Comparison of ENCODE assay signal across 8 cellular contexts in genomic region chr11:113773416-113774173, GRCh38. TPM values are rescaled to one million over a fixed set of nuclear protein-coding genes. Genes with fewer than 3 reads are reported as not detected.
A peak's percentile ranks its signal among the peaks of the same experiment; 100 is the strongest.
DNase-seq lines count a peak whose midpoint lies in the region; ATAC-seq and TF ChIP-seq lines count a peak whose summit lies in the region.

A gene with protein sequence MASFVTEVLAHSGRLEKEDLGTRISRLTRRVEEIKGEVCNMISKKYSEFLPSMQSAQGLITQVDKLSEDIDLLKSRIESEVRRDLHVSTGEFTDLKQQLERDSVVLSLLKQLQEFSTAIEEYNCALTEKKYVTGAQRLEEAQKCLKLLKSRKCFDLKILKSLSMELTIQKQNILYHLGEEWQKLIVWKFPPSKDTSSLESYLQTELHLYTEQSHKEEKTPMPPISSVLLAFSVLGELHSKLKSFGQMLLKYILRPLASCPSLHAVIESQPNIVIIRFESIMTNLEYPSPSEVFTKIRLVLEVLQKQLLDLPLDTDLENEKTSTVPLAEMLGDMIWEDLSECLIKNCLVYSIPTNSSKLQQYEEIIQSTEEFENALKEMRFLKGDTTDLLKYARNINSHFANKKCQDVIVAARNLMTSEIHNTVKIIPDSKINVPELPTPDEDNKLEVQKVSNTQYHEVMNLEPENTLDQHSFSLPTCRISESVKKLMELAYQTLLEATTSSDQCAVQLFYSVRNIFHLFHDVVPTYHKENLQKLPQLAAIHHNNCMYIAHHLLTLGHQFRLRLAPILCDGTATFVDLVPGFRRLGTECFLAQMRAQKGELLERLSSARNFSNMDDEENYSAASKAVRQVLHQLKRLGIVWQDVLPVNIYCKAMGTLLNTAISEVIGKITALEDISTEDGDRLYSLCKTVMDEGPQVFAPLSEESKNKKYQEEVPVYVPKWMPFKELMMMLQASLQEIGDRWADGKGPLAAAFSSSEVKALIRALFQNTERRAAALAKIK (minus strand): TSS chr11:113773692. CDS start chr11:113773666, 26 bp downstream.

- peak; percentile 100 for DNase-seq in NCI-H526 treated with DMSO at 0.1 percent for 48 hours (lab: John Stamatoyannopoulos, UW)
- peak; percentile 98 for DNase-seq in activated CD4-positive, alpha-beta T cell treated with anti-CD3 and anti-CD28 coated beads, Interleukin-2, amount 10 ng/mL, durations not matched to agents 24 days and 14 days
- DNase-seq in coronary artery (ENCODE audit: low spot score), result peak; percentile 97
- peak; percentile 81 to 86 for DNase-seq in stimulated activated CD4-positive, alpha-beta T cell treated with anti-CD3 and anti-CD28 coated beads, Interleukin-1b, Interleukin-23, amount 100 ng/mL, for 4 hours (ENCODE audit: low read depth in 2 of 2)

- ATAC-seq in GM19328 (IDR thresholded peaks at IDR 0.05; ENCODE audit: unreplicated experiment) (peak; percentile 99), HG03520 (IDR thresholded peaks at IDR 0.05; ENCODE audit: unreplicated experiment) (peak; percentile 98)

- H3K4me3 ChIP-seq in coronary artery, result peak within 1 kb of the TSS; percentile 77

- peaks cover 14% of the 10 kb centered on the region for H3K36me3 Mint-ChIP-seq in activated CD4-positive, alpha-beta T cell treated with anti-CD3 and anti-CD28 coated beads, Interleukin-2, amount 10 ng/mL, durations not matched to agents 24 days and 14 days (ENCODE audit: low read depth)

- peak within 1 kb of the TSS; percentile 99 for H3K4me3 Mint-ChIP-seq in activated CD4-positive, alpha-beta T cell treated with anti-CD3 and anti-CD28 coated beads, Interleukin-2, amount 10 ng/mL, durations not matched to agents 24 days and 14 days

- peaks cover 17% of the 10 kb centered on the region for H3K4me1 Mint-ChIP-seq in activated CD4-positive, alpha-beta T cell treated with anti-CD3 and anti-CD28 coated beads, Interleukin-2, amount 10 ng/mL, durations not matched to agents 24 days and 14 days

- no peaks in the 10 kb centered on the region for H3K9me3 Mint-ChIP-seq in activated CD4-positive, alpha-beta T cell treated with anti-CD3 and anti-CD28 coated beads, Interleukin-2, amount 10 ng/mL, durations not matched to agents 24 days and 14 days

- H3K27me3 ChIP-seq in layer of hippocampus (ENCODE audit: control insufficient read depth, insufficient read depth, low read length), result no peaks in the 10 kb centered on the region

- intact Hi-C loops in activated CD4-positive, alpha-beta T cell treated with anti-CD3 and anti-CD28 coated beads, Interleukin-2, amount 10 ng/mL, durations not matched to agents 24 days and 14 days (cut with micrococcal nuclease), result loop anchor here (1.0 to 10.0 kb wide), 6 partner anchors 101 to 1686 kb away; partner anchors contain the start of genes REXO2, SDHD, TIMM8B and TTC12

- peak within 1 kb of the TSS; percentile 81 for H3K27ac ChIP-seq in C4-2B
- H3K27ac ChIP-seq in coronary artery, result peak within 1 kb of the TSS; percentile 57 to 81
- H3K27ac ChIP-seq in layer of hippocampus (ENCODE audit: low read depth, low read length), result peak within 1 kb of the TSS; percentile 72

- peak within 1 kb of the TSS; percentile 96 for H3K27ac Mint-ChIP-seq in activated CD4-positive, alpha-beta T cell treated with anti-CD3 and anti-CD28 coated beads, Interleukin-2, amount 10 ng/mL, durations not matched to agents 24 days and 14 days

- TF ChIP-seq CTCF in C4-2B (conservative IDR thresholded peaks at IDR 0.05) (peak; percentile 96), coronary artery (IDR thresholded peaks at IDR 0.05) (peak; percentile 61)

- peaks cover 13% of the 10 kb centered on the region for H3K27me3 Mint-ChIP-seq in activated CD4-positive, alpha-beta T cell treated with anti-CD3 and anti-CD28 coated beads, Interleukin-2, amount 10 ng/mL, durations not matched to agents 24 days and 14 days

RNA-seq across cellular contexts. Expression of the gene that starts here (rescaled TPM):
- 21.3 and 24.2 TPM in 2 replicates for total RNA-seq in activated CD4-positive, alpha-beta T cell treated with anti-CD3 and anti-CD28 coated beads, Interleukin-2, amount 10 ng/mL, durations not matched to agents 24 days and 14 days

Comparison
In these comparisons a context has a peak if more than half of its experiments do, and no peak if none do; other contexts are left out.
1. Peak in every context shown above with its lines: DNase-seq, ATAC-seq, H3K4me3 ChIP-seq and H3K27ac ChIP-seq.